Comparison of ENCODE assay signal across 16 cellular contexts in genomic region chr14:99647407-99647806, GRCh38. TPM values are rescaled to one million over a fixed set of nuclear protein-coding genes. Genes with fewer than 3 reads are reported as not detected.
"Had no signal": no experiment of that assay in that cellular context is flagged by ENCODE, and none has a peak within 500 bp of the region (broad histone marks: within the 10 kb centered on the region; RNA-seq: fewer than 3 reads in every experiment).

No MANE protein-coding gene starts in this region.

- H3K36me3 Mint-ChIP-seq: activated CD4-positive, alpha-beta memory T cell treated with anti-CD3 and anti-CD28 coated beads for 36 hours; activated naive CD8-positive, alpha-beta T cell treated with anti-CD3 and anti-CD28 coated beads for 36 hours; naive B cell had no signal

- H3K9ac ChIP-seq: neural progenitor cell had no signal

- H3K27ac Mint-ChIP-seq: activated CD4-positive, alpha-beta memory T cell treated with anti-CD3 and anti-CD28 coated beads for 36 hours; activated naive CD8-positive, alpha-beta T cell treated with anti-CD3 and anti-CD28 coated beads for 36 hours; naive B cell; neural progenitor cell; T-helper 17 cell had no signal

- H3K27me3 ChIP-seq: ovary, sigmoid colon had no signal

- H3K27ac ChIP-seq: coronary artery, neural progenitor cell, ovary, psoas muscle, sigmoid colon had no signal

- H3K9me3 Mint-ChIP-seq: activated CD4-positive, alpha-beta memory T cell treated with anti-CD3 and anti-CD28 coated beads for 36 hours; activated naive CD8-positive, alpha-beta T cell treated with anti-CD3 and anti-CD28 coated beads for 36 hours had no signal

- H3K4me2 ChIP-seq: neural progenitor cell had no signal

- H3K4me3 Mint-ChIP-seq: activated CD4-positive, alpha-beta memory T cell treated with anti-CD3 and anti-CD28 coated beads for 36 hours; activated naive CD8-positive, alpha-beta T cell treated with anti-CD3 and anti-CD28 coated beads for 36 hours; naive B cell; neural progenitor cell; T-helper 17 cell had no signal

- DNase-seq: activated CD4-positive, alpha-beta memory T cell treated with anti-CD3 and anti-CD28 coated beads for 36 hours; activated naive CD4-positive, alpha-beta T cell; activated naive CD8-positive, alpha-beta T cell treated with anti-CD3 and anti-CD28 coated beads for 36 hours; amygdala; erythroblast; naive B cell; ovary; psoas muscle; sigmoid colon; stimulated activated CD8-positive, alpha-beta memory T cell treated with anti-CD3 and anti-CD28 coated beads, Interleukin-4, amount 100 ng/mL, for 48 hours; stimulated activated naive CD4-positive, alpha-beta T cell; T-helper 17 cell had no signal

- H3K9me3 ChIP-seq: ovary, psoas muscle, sigmoid colon had no signal

- H3K4me1 Mint-ChIP-seq: activated naive CD8-positive, alpha-beta T cell treated with anti-CD3 and anti-CD28 coated beads for 36 hours had no signal

- ATAC-seq: psoas muscle, T-helper 17 cell had no signal

- H3K36me3 ChIP-seq: neural progenitor cell, ovary had no signal

- H3K4me3 ChIP-seq: coronary artery, neural progenitor cell, ovary, psoas muscle, sigmoid colon had no signal

- H2AFZ ChIP-seq: neural progenitor cell had no signal

RNA-seq across cellular contexts. Expression of gene HHIPL1, which starts 2.5 kb away (rescaled TPM):
- total RNA-seq: mononuclear cell had no signal

RNA-seq across cellular contexts. Expression of gene CYP46A1, which starts 36.7 kb away (rescaled TPM):
- total RNA-seq: SK-MEL-5 had no signal
